1 cellular context compared by ENCODE assay signal in genomic region chr9:3842839-3843238, GRCh38.
TF ChIP-seq lines count a peak whose summit lies in the region.

No MANE protein-coding gene starts in this region.

TF ChIP-seq in GM12878, 131 proteins besides CTCF, POLR2A, EP300 and RAD21 (continued from another document):
- TF ChIP-seq CEBPZ (IDR thresholded peaks at IDR 0.05; ENCODE audit: low read depth, low read length) (no peak), IKZF1 (conservative IDR thresholded peaks at IDR 0.05) (peak; percentile 53; the same call in 1 of the 2 replicates)
